Comparison of ENCODE assay signal across 11 cellular contexts in the genomic region with DNA sequence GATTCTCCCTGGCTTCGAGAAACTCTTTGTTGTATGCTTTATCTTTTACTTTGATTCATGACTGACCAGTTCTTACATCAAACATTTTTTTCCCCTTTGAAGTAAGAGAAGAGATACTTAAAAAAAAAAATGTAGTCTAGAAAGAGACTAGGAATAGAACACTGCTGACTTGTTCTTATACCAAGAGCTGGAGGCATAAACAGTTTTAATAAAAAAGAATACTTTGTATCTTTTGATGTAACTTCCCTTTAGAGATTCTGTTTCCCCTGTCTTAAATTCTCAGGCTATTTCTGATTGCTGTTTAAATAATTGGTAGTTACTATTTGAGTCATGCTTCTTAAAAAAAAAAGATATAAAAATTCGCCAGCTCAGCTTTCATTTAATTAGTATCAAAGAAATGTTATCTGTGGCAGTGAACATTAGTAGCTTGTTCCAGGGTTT. TPM values are rescaled to one million over a fixed set of nuclear protein-coding genes. Genes with fewer than 3 reads are reported as not detected.
DNase-seq lines count a peak whose midpoint lies in the region; ATAC-seq lines count a peak whose summit lies in the region.
"Had no signal": no experiment of that assay in that cellular context is flagged by ENCODE, and none has a peak within 500 bp of the region (broad histone marks: within the 10 kb centered on the region; RNA-seq: fewer than 3 reads in every experiment).

No MANE protein-coding gene starts in this region.

- H3K27ac Mint-ChIP-seq in activated CD4-positive, alpha-beta memory T cell treated with anti-CD3 and anti-CD28 coated beads for 36 hours, result peak overlapping the region; percentile 50
- H3K27ac Mint-ChIP-seq in stimulated activated naive CD8-positive, alpha-beta T cell treated with anti-CD3 and anti-CD28 coated beads, Interleukin-15, amount 100 ng/mL, for 72 hours, result peak overlapping the region in 1 of 2 donors; percentile 29

- intact Hi-C loops in activated CD4-positive, alpha-beta memory T cell treated with anti-CD3 and anti-CD28 coated beads for 36 hours (cut with micrococcal nuclease), result loop anchor here (10.0 kb wide), 1 partner anchor 292 kb away; no protein-coding TSS in a partner anchor

- peaks cover 26% of the 10 kb centered on the region for H3K36me3 Mint-ChIP-seq in activated T-cell treated with anti-CD3 and anti-CD28 coated beads, Interleukin-2, amount 50 U/mL, for 4 hours (ENCODE audit: insufficient read depth)
- H3K36me3 Mint-ChIP-seq in activated CD4-positive, alpha-beta memory T cell treated with anti-CD3 and anti-CD28 coated beads for 36 hours, result peaks cover 28% of the 10 kb centered on the region

- DNase-seq in activated T-cell treated with anti-CD3 and anti-CD28 coated beads, Interleukin-2, amount 50 U/mL, for 4 hours, result no peak
- no peak for DNase-seq in activated T-cell treated with anti-CD3 and anti-CD28 coated beads, Interleukin-2, amount 50 U/mL, for 1 hour
- DNase-seq in activated CD4-positive, alpha-beta memory T cell treated with anti-CD3 and anti-CD28 coated beads for 36 hours, result no peak
- DNase-seq in foreskin melanocyte, result peak; percentile 71
- DNase-seq in stimulated activated naive CD8-positive, alpha-beta T cell treated with anti-CD3 and anti-CD28 coated beads, Interleukin-15, amount 100 ng/mL, for 72 hours, result no peak
- DNase-seq: NCI-H1436 treated with DMSO at 0.1 percent for 48 hours, substantia nigra had no signal

- H3K4me3 Mint-ChIP-seq in activated T-cell treated with anti-CD3 and anti-CD28 coated beads, Interleukin-2, amount 50 U/mL, for 4 hours, result peak overlapping the region; percentile 90
- H3K4me3 Mint-ChIP-seq in activated CD4-positive, alpha-beta memory T cell treated with anti-CD3 and anti-CD28 coated beads for 36 hours, result peak overlapping the region; percentile 95
- peak overlapping the region; percentile 88 to 95 for H3K4me3 Mint-ChIP-seq in stimulated activated naive CD8-positive, alpha-beta T cell treated with anti-CD3 and anti-CD28 coated beads, Interleukin-15, amount 100 ng/mL, for 72 hours

- peaks cover 73% of the 10 kb centered on the region for H3K4me1 Mint-ChIP-seq in activated T-cell treated with anti-CD3 and anti-CD28 coated beads, Interleukin-2, amount 50 U/mL, for 4 hours (ENCODE audit: low read depth)
- peaks cover 70% of the 10 kb centered on the region for H3K4me1 Mint-ChIP-seq in activated CD4-positive, alpha-beta memory T cell treated with anti-CD3 and anti-CD28 coated beads for 36 hours (ENCODE audit: low read depth)
- peaks cover 87% of the 10 kb centered on the region for H3K4me1 Mint-ChIP-seq in stimulated activated naive CD8-positive, alpha-beta T cell treated with anti-CD3 and anti-CD28 coated beads, Interleukin-15, amount 100 ng/mL, for 72 hours

- H3K9me3 Mint-ChIP-seq in activated T-cell treated with anti-CD3 and anti-CD28 coated beads, Interleukin-2, amount 50 U/mL, for 4 hours, result no peaks in the 10 kb centered on the region
- no peaks in the 10 kb centered on the region for H3K9me3 Mint-ChIP-seq in activated CD4-positive, alpha-beta memory T cell treated with anti-CD3 and anti-CD28 coated beads for 36 hours
- no peaks in the 10 kb centered on the region for H3K9me3 Mint-ChIP-seq in stimulated activated naive CD8-positive, alpha-beta T cell treated with anti-CD3 and anti-CD28 coated beads, Interleukin-15, amount 100 ng/mL, for 72 hours

- no peak for ATAC-seq in activated T-cell treated with anti-CD3 and anti-CD28 coated beads, Interleukin-2, amount 50 U/mL, for 4 hours
- ATAC-seq in stimulated activated naive CD8-positive, alpha-beta T cell treated with anti-CD3 and anti-CD28 coated beads, Interleukin-15, amount 100 ng/mL, for 72 hours, result no peak
- ATAC-seq in GM21737 (IDR thresholded peaks at IDR 0.05; ENCODE audit: unreplicated experiment) (no peak), HG03039 (IDR thresholded peaks at IDR 0.05; ENCODE audit: unreplicated experiment) (no peak), HG03025 (IDR thresholded peaks at IDR 0.05; ENCODE audit: low FRiP score, unreplicated experiment) (no peak)
- ATAC-seq: esophagus mucosa had no signal

- POLR2A ChIA-PET in activated CD4-positive, alpha-beta memory T cell treated with anti-CD3 and anti-CD28 coated beads for 36 hours (lab: Charles Lee), result interaction anchor here (0.6 to 1.9 kb wide), 4 partner anchors 29 to 157 kb away, joined by 4 to 6 read pairs (median 4); no protein-coding TSS in a partner anchor

- H3K27me3 Mint-ChIP-seq in activated T-cell treated with anti-CD3 and anti-CD28 coated beads, Interleukin-2, amount 50 U/mL, for 4 hours (ENCODE audit: low read depth), result no peaks in the 10 kb centered on the region
- H3K27me3 Mint-ChIP-seq in activated CD4-positive, alpha-beta memory T cell treated with anti-CD3 and anti-CD28 coated beads for 36 hours, result no peaks in the 10 kb centered on the region
- no peaks in the 10 kb centered on the region for H3K27me3 Mint-ChIP-seq in stimulated activated naive CD8-positive, alpha-beta T cell treated with anti-CD3 and anti-CD28 coated beads, Interleukin-15, amount 100 ng/mL, for 72 hours

- CTCF ChIA-PET in activated CD4-positive, alpha-beta memory T cell treated with anti-CD3 and anti-CD28 coated beads for 36 hours (lab: Charles Lee), result interaction anchor here (1.0 kb wide), 1 partner anchor 131 kb away, joined by 3 read pairs; no protein-coding TSS in a partner anchor

RNA-seq across cellular contexts. Expression of gene ASXL1, which starts 4.8 kb away (rescaled TPM):
- total RNA-seq in activated T-cell treated with anti-CD3 and anti-CD28 coated beads, Interleukin-2, amount 50 U/mL, for 4 hours, result 100 to 1,000 TPM; 138 to 194 (median 149) TPM
- total RNA-seq in activated CD4-positive, alpha-beta memory T cell treated with anti-CD3 and anti-CD28 coated beads for 36 hours, result 100 to 1,000 TPM; 141 to 147 TPM
